8 cellular contexts compared by ENCODE assay signal in genomic region chrX:37349131-37350033, GRCh38. TPM values are rescaled to one million over a fixed set of nuclear protein-coding genes. Genes with fewer than 3 reads are reported as not detected.
A peak's percentile ranks its signal among the peaks of the same experiment; 100 is the strongest.
DNase-seq lines count a peak whose midpoint lies in the region; ATAC-seq, FAIRE-seq and TF ChIP-seq lines count a peak whose summit lies in the region.

Gene PRRG1, plus strand, starts transcription at chrX:37349364. Its CDS starts 56,886 bp downstream, at chrX:37406250.

- H4K20me1 ChIP-seq in keratinocyte (ENCODE audit: control insufficient read depth, extremely low read depth, insufficient read depth, low read length) = no peaks in the 10 kb centered on the region

- no peak for ATAC-seq in activated T-cell treated with anti-CD3 and anti-CD28 coated beads, Interleukin-2, amount 50 U/mL, for 4 hours

- no peaks in the 10 kb centered on the region for H3K27me3 ChIP-seq in keratinocyte (ENCODE audit: control insufficient read depth, extremely low read depth, insufficient read depth, low read length)

- no peaks in the 10 kb centered on the region for H3K36me3 ChIP-seq in keratinocyte (ENCODE audit: control insufficient read depth in 2 of 2, extremely low read depth in 1 of 2, insufficient read depth in 2 of 2, low read length in 2 of 2)

- DNase-seq in activated T-cell treated with anti-CD3 and anti-CD28 coated beads, Interleukin-2, amount 50 U/mL, for 4 hours = no peak
- no peak for DNase-seq in activated T-cell treated with anti-CD3 and anti-CD28 coated beads for 4 hours
- peak; percentile 45 for DNase-seq in NCI-H82 treated with DMSO at 0.1 percent for 48 hours (lab: John Stamatoyannopoulos, UW; ENCODE audit: unreplicated experiment)
- DNase-seq in coronary artery (ENCODE audit: low spot score) = peak; percentile 79
- no peak for DNase-seq in keratinocyte (ENCODE audit: low read depth, low spot score)
- DNase-seq in skeletal muscle cell (ENCODE audit: low read depth) = peak; percentile 50
- DNase-seq in Kasumi-1 (lab: John Stamatoyannopoulos, UW) = no peak
- DNase-seq in activated effector memory CD4-positive, alpha-beta T cell treated with Interleukin-2 at 50 U/mL for 16 hours = no peak

- H3K27ac ChIP-seq in coronary artery (peak within 1 kb of the TSS; percentile 58 to 85), keratinocyte (ENCODE audit: control insufficient read depth, insufficient read depth, low read length) (peak within 1 kb of the TSS; percentile 72)

- no peak for FAIRE-seq in keratinocyte (lab: Jason Lieb, UNC)

- no peaks in the 10 kb centered on the region for H3K9me3 Mint-ChIP-seq in activated T-cell treated with anti-CD3 and anti-CD28 coated beads, Interleukin-2, amount 50 U/mL, for 4 hours

- peak within 1 kb of the TSS; percentile 59 for H3K4me3 Mint-ChIP-seq in activated T-cell treated with anti-CD3 and anti-CD28 coated beads, Interleukin-2, amount 50 U/mL, for 4 hours

- peak within 1 kb of the TSS; percentile 80 for H3K9ac ChIP-seq in keratinocyte (ENCODE audit: control insufficient read depth, extremely low read depth, insufficient read depth, low read length)

- H2AFZ ChIP-seq in keratinocyte (ENCODE audit: control insufficient read depth, low read length) = peak within 1 kb of the TSS; percentile 81

- H3K4me2 ChIP-seq in keratinocyte (ENCODE audit: control insufficient read depth, extremely low read depth, insufficient read depth, low read depth, low read length) = peak within 1 kb of the TSS; percentile 75

- H3K4me3 ChIP-seq in coronary artery = peak within 1 kb of the TSS; percentile 80
- H3K4me3 ChIP-seq in keratinocyte (ENCODE audit: control insufficient read depth in 2 of 3, extremely low read depth in 1 of 3, insufficient read depth in 2 of 3, low read depth in 1 of 3, low read length in 3 of 3) = peak within 1 kb of the TSS; percentile 59 to 78 (median 77)
- H3K4me3 ChIP-seq in skeletal muscle cell (ENCODE audit: low read depth, low read length) = peak within 1 kb of the TSS; percentile 74

- dilution Hi-C loops in keratinocyte (cut with MboI; ENCODE audit: extremely low pct_ligation_motif_present, low sequenced_read_pairs) = no loop called here

- H3K27me3 Mint-ChIP-seq in activated T-cell treated with anti-CD3 and anti-CD28 coated beads, Interleukin-2, amount 50 U/mL, for 4 hours (ENCODE audit: low read depth) = peaks cover 16% of the 10 kb centered on the region

- H3K9me1 ChIP-seq in keratinocyte (ENCODE audit: control insufficient read depth, extremely low read depth, insufficient read depth, low read length) = no peaks in the 10 kb centered on the region

- H3K4me1 Mint-ChIP-seq in activated T-cell treated with anti-CD3 and anti-CD28 coated beads, Interleukin-2, amount 50 U/mL, for 4 hours (ENCODE audit: low read depth) = peaks cover 5% of the 10 kb centered on the region

- H3K4me1 ChIP-seq in keratinocyte (ENCODE audit: control insufficient read depth, extremely low read depth, insufficient read depth, low read length) = peaks cover 3% of the 10 kb centered on the region

- no peaks in the 10 kb centered on the region for H3K36me3 Mint-ChIP-seq in activated T-cell treated with anti-CD3 and anti-CD28 coated beads, Interleukin-2, amount 50 U/mL, for 4 hours (ENCODE audit: insufficient read depth)

- no peaks in the 10 kb centered on the region for H3K9me3 ChIP-seq in keratinocyte (ENCODE audit: control insufficient read depth, low read depth, low read length)

- H3K79me2 ChIP-seq in keratinocyte (ENCODE audit: control insufficient read depth, insufficient read depth, low read length) = peaks cover 35% of the 10 kb centered on the region

- TF ChIP-seq CTCF in coronary artery (IDR thresholded peaks at IDR 0.05) = no peak
- no peak for TF ChIP-seq CTCF in keratinocyte (optimal IDR thresholded peaks at IDR 0.05 in 1 of 3, IDR thresholded peaks at IDR 0.05 in 1 of 3, conservative IDR thresholded peaks at IDR 0.05 in 1 of 3; ENCODE audit: extremely low read depth in 1 of 3, insufficient read depth in 2 of 3, low read length in 3 of 3)

RNA-seq across cellular contexts. Expression of gene PRRG1, which starts in this region (rescaled TPM):
- total RNA-seq in activated T-cell treated with anti-CD3 and anti-CD28 coated beads, Interleukin-2, amount 50 U/mL, for 4 hours = not detected
- polyA plus RNA-seq in keratinocyte = 19.5 to 30.2 TPM (median 29.2 TPM) in 3 replicates
- 6.8 TPM for polyA plus RNA-seq in keratinocyte (2011; ENCODE audit: low read depth)
- 12.8 and 19.3 TPM in 2 replicates for polyA plus RNA-seq in keratinocyte (2011; cell fraction: cytosol; rRNA removed)
- 30.1 and 43.8 TPM in 2 replicates for polyA plus RNA-seq in keratinocyte (2011; cell fraction: nucleus; rRNA removed)
- polyA plus RNA-seq in keratinocyte (2012; ENCODE audit: low replicate concordance) = 6.4 and 12.5 TPM in 2 replicates
- polyA minus RNA-seq in keratinocyte = 26.6 to 38.4 TPM (median 30.5 TPM) in 3 replicates
- polyA minus RNA-seq in keratinocyte (2011; cell fraction: cytosol; rRNA and poly(A)+ RNA removed) = 15.2 TPM
- 23.8 and 49.6 TPM in 2 replicates for polyA minus RNA-seq in keratinocyte (2011; cell fraction: nucleus; rRNA and poly(A)+ RNA removed)

Comparison
In these comparisons a context has a peak if more than half of its experiments do, and no peak if none do; other contexts are left out.
1. DNase-seq: peak in NCI-H82 treated with DMSO at 0.1 percent for 48 hours (single experiment), coronary artery (single experiment) and skeletal muscle cell (single experiment); none in activated T-cell treated with anti-CD3 and anti-CD28 coated beads, Interleukin-2, amount 50 U/mL, for 4 hours (single experiment), activated T-cell treated with anti-CD3 and anti-CD28 coated beads for 4 hours (single experiment), keratinocyte (single experiment), Kasumi-1 (0 of 2) and activated effector memory CD4-positive, alpha-beta T cell treated with Interleukin-2 at 50 U/mL for 16 hours (single experiment).
2. Peak in every context shown above with its lines, with median percentiles within 50 percentile points of each other: H3K4me3 ChIP-seq.